ENCODE assay signal across 26 cellular contexts in genomic region chr1:56157477-56157876, GRCh38.
A peak's percentile ranks its signal among the peaks of the same experiment; 100 is the strongest.
DNase-seq lines count a peak whose midpoint lies in the region; FAIRE-seq and TF ChIP-seq lines count a peak whose summit lies in the region.
"Had no signal": no experiment of that assay in that cellular context is flagged by ENCODE, and none has a peak within 500 bp of the region (broad histone marks: within the 10 kb centered on the region; RNA-seq: fewer than 3 reads in every experiment).

No MANE protein-coding gene starts in this region.

- no peak for FAIRE-seq in astrocyte (lab: Jason Lieb, UNC)
- FAIRE-seq: HepG2 had no signal

- H3K4me3 ChIP-seq in GM12865 (ENCODE audit: low read depth, low read length) (no peak overlapping the region), astrocyte (ENCODE audit: insufficient read depth, low read depth, low read length) (no peak overlapping the region)
- H3K4me3 ChIP-seq: BLaER1, HAP-1 had no signal

- no peaks in the 10 kb centered on the region for H3K79me2 ChIP-seq in astrocyte (ENCODE audit: insufficient read depth, low read length)

- H3K9me3 ChIP-seq in astrocyte (ENCODE audit: insufficient read depth, low read depth, low read length), result no peaks in the 10 kb centered on the region
- H3K9me3 ChIP-seq: BLaER1, Caco-2, HAP-1 had no signal

- H3K27ac Mint-ChIP-seq in astrocyte (ENCODE audit: unreplicated experiment) (no peak overlapping the region), immature natural killer cell (no peak overlapping the region)
- H3K27ac Mint-ChIP-seq: CD4-positive, alpha-beta T cell had no signal

- H3K9me3 Mint-ChIP-seq in astrocyte (ENCODE audit: unreplicated experiment), result no peaks in the 10 kb centered on the region
- H3K9me3 Mint-ChIP-seq in immature natural killer cell, result no peaks in the 10 kb centered on the region
- H3K9me3 Mint-ChIP-seq: CD4-positive, alpha-beta T cell had no signal

- no peak for TF ChIP-seq CTCF in GM12865 (IDR thresholded peaks at IDR 0.05; ENCODE audit: insufficient read depth, low read depth, low read length, missing control alignments)
- no peak for TF ChIP-seq CTCF in astrocyte (IDR thresholded peaks at IDR 0.05; ENCODE audit: insufficient read depth, low read depth, low read length)

- H4K20me1 ChIP-seq in astrocyte (ENCODE audit: insufficient read depth, low read length), result no peaks in the 10 kb centered on the region
- H4K20me1 ChIP-seq: BLaER1 had no signal

- no peak overlapping the region for H3K9ac ChIP-seq in astrocyte (ENCODE audit: low read length)
- H3K9ac ChIP-seq: BLaER1 had no signal

- H3K36me3 Mint-ChIP-seq in astrocyte (ENCODE audit: low read depth, unreplicated experiment), result no peaks in the 10 kb centered on the region
- H3K36me3 Mint-ChIP-seq in immature natural killer cell, result no peaks in the 10 kb centered on the region

- H3K4me3 Mint-ChIP-seq in astrocyte (ENCODE audit: unreplicated experiment), result no peak overlapping the region
- no peak overlapping the region for H3K4me3 Mint-ChIP-seq in immature natural killer cell
- H3K4me3 Mint-ChIP-seq: CD4-positive, alpha-beta T cell had no signal

- H3K27me3 Mint-ChIP-seq in astrocyte (ENCODE audit: low read depth, unreplicated experiment) (peaks cover 3% of the 10 kb centered on the region), immature natural killer cell (ENCODE audit: low read depth in 3 of 3) (peaks cover 0 to 2% (median 2%) of the 10 kb centered on the region in 3 donors)
- H3K27me3 Mint-ChIP-seq: CD4-positive, alpha-beta T cell had no signal

- no peaks in the 10 kb centered on the region for H3K36me3 ChIP-seq in astrocyte (ENCODE audit: insufficient read depth, low read length)
- H3K36me3 ChIP-seq: BLaER1, HAP-1 had no signal

- no peak overlapping the region for H3K27ac ChIP-seq in astrocyte (ENCODE audit: low read depth, low read length)
- H3K27ac ChIP-seq: 22Rv1, BLaER1, HL-60, RWPE1 had no signal

- H3K4me1 Mint-ChIP-seq in astrocyte (ENCODE audit: low read depth, unreplicated experiment), result no peaks in the 10 kb centered on the region
- no peaks in the 10 kb centered on the region for H3K4me1 Mint-ChIP-seq in immature natural killer cell

- no peaks in the 10 kb centered on the region for H3K4me1 ChIP-seq in astrocyte (ENCODE audit: insufficient read depth, low read length)
- H3K4me1 ChIP-seq: Caco-2, HAP-1 had no signal

- H3K4me2 ChIP-seq in astrocyte (ENCODE audit: low read length), result no peak overlapping the region
- H3K4me2 ChIP-seq: BLaER1 had no signal

- DNase-seq in NCI-H2029 (lab: John Stamatoyannopoulos, UW), result peak; percentile 48
- DNase-seq in NCI-H2029 treated with DMSO at 0.1 percent for 48 hours (lab: John Stamatoyannopoulos, UW), result no peak
- DNase-seq in GM12865 (ENCODE audit: low read depth), result peak; percentile 55
- DNase-seq in astrocyte (ENCODE audit: low read depth), result peak; percentile 16
- peak; percentile 28 for DNase-seq in kidney tubule cell (ENCODE audit: low spot score)
- no peak for DNase-seq in immature natural killer cell
- no peak for DNase-seq in putamen (ENCODE audit: low spot score)
- no peak for DNase-seq in NCI-H524 (lab: John Stamatoyannopoulos, UW)
- DNase-seq: ACHN; Caco-2; CD4-positive, alpha-beta T cell; DMS 273 treated with DMSO at 0.1 percent for 48 hours; DMS79 treated with DMSO at 0.1 percent for 48 hours; KBM-7; NCI-H1105; NCI-H146; NCI-H2171; NCI-H446 treated with DMSO at 0.1 percent for 48 hours; NCI-H748 treated with DMSO at 0.1 percent for 48 hours; NK-92 treated with Interleukin-12 subunit alpha and Interleukin-12 subunit beta, amount 100 ng/mL, for 24 hours had no signal

- no peaks in the 10 kb centered on the region for H3K27me3 ChIP-seq in astrocyte (ENCODE audit: insufficient read depth, low read length)
- H3K27me3 ChIP-seq: BLaER1 had no signal

- no peak overlapping the region for H2AFZ ChIP-seq in astrocyte (ENCODE audit: low read depth, low read length)

Comparison
In these comparisons a context has a peak if more than half of its experiments do, and no peak if none do; other contexts are left out.
1. DNase-seq: peak in NCI-H2029 (single experiment), GM12865 (single experiment), astrocyte (single experiment) and kidney tubule cell (single experiment); none in NCI-H2029 treated with DMSO at 0.1 percent for 48 hours (single experiment), immature natural killer cell (0 of 3), putamen (single experiment) and NCI-H524 (0 of 2).